In genomic region chr20:17756529-17756928, GRCh38 we compare ENCODE assay signal across 34 cellular contexts. TPM values are rescaled to one million over a fixed set of nuclear protein-coding genes. Genes with fewer than 3 reads are reported as not detected.
"Had no signal": no experiment of that assay in that cellular context is flagged by ENCODE, and none has a peak within 500 bp of the region (broad histone marks: within the 10 kb centered on the region; RNA-seq: fewer than 3 reads in every experiment).

No MANE protein-coding gene starts in this region.

- H3K36me3 ChIP-seq: colonic mucosa, esophagus squamous epithelium, gastrocnemius medialis, heart right ventricle, left lung, lower lobe of right lung had no signal

- H3K4me1 ChIP-seq: colonic mucosa, esophagus squamous epithelium, gastrocnemius medialis, heart right ventricle, left lung, lower lobe of right lung had no signal

- FAIRE-seq: endometrium, islet of Langerhans, keratinocyte had no signal

- H3K27ac ChIP-seq: colonic mucosa, epithelial cell of prostate, esophagus squamous epithelium, gastrocnemius medialis, heart right ventricle, left lung, lower lobe of right lung had no signal

- H3K4me3 Mint-ChIP-seq: dendritic cell treated with granulocyte-macrophage colony-stimulating factor and Interleukin-4, amounts not matched to agents 40 ng/mL and 50 ng/mL, for 4 days; effector memory CD8-positive, alpha-beta T cell; endodermal cell; mesothelial cell of epicardium had no signal

- DNase-seq: colonic mucosa; cortex of kidney; effector CD8-positive, alpha-beta T cell; effector memory CD8-positive, alpha-beta T cell; endodermal cell; erythroblast; esophagus squamous epithelium; foreskin fibroblast; foreskin melanocyte; gastrocnemius medialis; glutamatergic neuron; head of caudate nucleus; heart right ventricle; hippocampal formation; left cardiac atrium; left lung; left ventricle myocardium superior; lower lobe of right lung; mesenchymal stem cell; mucosa of descending colon had no signal

- H3K4me3 ChIP-seq: colonic mucosa, esophagus squamous epithelium, gastrocnemius medialis, heart right ventricle, left lung, lower lobe of right lung, mucosa of descending colon had no signal

- ATAC-seq: effector memory CD8-positive, alpha-beta T cell; esophagus mucosa; gastrocnemius medialis; heart right ventricle; left cardiac atrium; left lung; left ventricle myocardium superior; lower lobe of right lung; mucosa of descending colon had no signal

- H3K4me1 Mint-ChIP-seq: mesothelial cell of epicardium had no signal

- H3K27me3 ChIP-seq: colonic mucosa, esophagus squamous epithelium, gastrocnemius medialis, left lung had no signal

- H3K27ac Mint-ChIP-seq: dendritic cell treated with granulocyte-macrophage colony-stimulating factor and Interleukin-4, amounts not matched to agents 40 ng/mL and 50 ng/mL, for 4 days; effector memory CD8-positive, alpha-beta T cell; endodermal cell; mesothelial cell of epicardium had no signal

- H3K9me3 ChIP-seq: colonic mucosa had no signal

RNA-seq across cellular contexts. Expression of gene BANF2, which starts 56.8 kb away (rescaled TPM):
- total RNA-seq: colonic mucosa, dermis microvascular lymphatic vessel endothelial cell, endodermal cell, esophagus mucosa, esophagus squamous epithelium, gastrocnemius medialis, glomerular endothelial cell, heart right ventricle, kidney epithelial cell, left cardiac atrium, left lung, left ventricle myocardium superior, lower leg skin, lower lobe of right lung, lung microvascular endothelial cell, mesenteric fat pad, mesothelial cell of epicardium, mucosa of descending colon, myocyte had no signal
- polyA plus RNA-seq: heart right ventricle, keratinocyte had no signal
